Comparison of ENCODE assay signal across 1 cellular context in genomic region chr17:58227733-58228132, GRCh38.
TF ChIP-seq lines count a peak whose summit lies in the region.

No MANE protein-coding gene starts in this region.

TF ChIP-seq in H1, 55 proteins besides CTCF, POLR2A, EP300 and RAD21:
- TF ChIP-seq GABPA (IDR thresholded peaks at IDR 0.05; ENCODE audit: borderline replicate concordance, insufficient read depth, low read length) (no peak), JUN (IDR thresholded peaks at IDR 0.05; ENCODE audit: low read depth, low read length) (no peak), CREB1 (IDR thresholded peaks at IDR 0.05) (no peak), NANOG (IDR thresholded peaks at IDR 0.05; ENCODE audit: insufficient read depth, low read depth, low read length, poor library complexity, severe bottlenecking) (no peak), CBX8 (IDR thresholded peaks at IDR 0.05; ENCODE audit: borderline replicate concordance, low read depth, low read length) (no peak)
- TF ChIP-seq, protein P1, sequence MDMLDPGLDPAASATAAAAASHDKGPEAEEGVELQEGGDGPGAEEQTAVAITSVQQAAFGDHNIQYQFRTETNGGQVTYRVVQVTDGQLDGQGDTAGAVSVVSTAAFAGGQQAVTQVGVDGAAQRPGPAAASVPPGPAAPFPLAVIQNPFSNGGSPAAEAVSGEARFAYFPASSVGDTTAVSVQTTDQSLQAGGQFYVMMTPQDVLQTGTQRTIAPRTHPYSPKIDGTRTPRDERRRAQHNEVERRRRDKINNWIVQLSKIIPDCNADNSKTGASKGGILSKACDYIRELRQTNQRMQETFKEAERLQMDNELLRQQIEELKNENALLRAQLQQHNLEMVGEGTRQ (IDR thresholded peaks at IDR 0.05; ENCODE audit: low read length), result no peak
